10 cellular contexts compared by ENCODE assay signal in genomic region chr10:120978589-120979252, GRCh38.
DNase-seq lines count a peak whose midpoint lies in the region; ATAC-seq and TF ChIP-seq lines count a peak whose summit lies in the region.
"Had no signal": no experiment of that assay in that cellular context is flagged by ENCODE, and none has a peak within 500 bp of the region (broad histone marks: within the 10 kb centered on the region; RNA-seq: fewer than 3 reads in every experiment).

No MANE protein-coding gene starts in this region.

- POLR2A ChIA-PET in Caco-2 (lab: Charles Lee) = interaction anchor here (0.5 to 1.3 kb wide), 4 partner anchors 8 to 101 kb away, joined by 3 to 7 read pairs (median 6); no protein-coding TSS in a partner anchor

- DNase-seq in Caco-2 (peak; percentile 64 to 78), NCI-H82 treated with DMSO at 0.1 percent for 48 hours (lab: John Stamatoyannopoulos, UW; ENCODE audit: unreplicated experiment) (peak; percentile 73), foreskin melanocyte (peak; percentile 14), ovary (no peak), germinal center (ENCODE audit: low spot score) (no peak)
- DNase-seq: dermis blood vessel endothelial cell had no signal

- CTCF ChIA-PET in Caco-2 (lab: Charles Lee) = no interaction called here

- H3K4me1 ChIP-seq in Caco-2 = peaks cover 53% of the 10 kb centered on the region
- peaks cover 5% of the 10 kb centered on the region for H3K4me1 ChIP-seq in ovary (ENCODE audit: insufficient read depth)

- BruUV-seq in Caco-2 (replicated peaks; lab: Mats Ljungman, UMichigan) = no TSS peak

- no peaks in the 10 kb centered on the region for H3K27me3 Mint-ChIP-seq in Caco-2 (ENCODE audit: insufficient read depth, unreplicated experiment)
- peaks cover 60% of the 10 kb centered on the region for H3K27me3 Mint-ChIP-seq in activated T-helper 17 cell treated with anti-CD3 and anti-CD28 coated beads, Interleukin-2, amount 50 U/mL, for 72 hours

- no peaks in the 10 kb centered on the region for H3K36me3 ChIP-seq in Caco-2 (ENCODE audit: control insufficient read depth, insufficient read depth, low read length)
- H3K36me3 ChIP-seq in ovary = no peaks in the 10 kb centered on the region

- no peak overlapping the region for H3K27ac ChIP-seq in ovary

- no peak for TF ChIP-seq POLR2A in ovary (IDR thresholded peaks at IDR 0.05)

- peaks cover 51% of the 10 kb centered on the region for H3K4me1 Mint-ChIP-seq in Caco-2 (ENCODE audit: low read depth, unreplicated experiment)
- no peaks in the 10 kb centered on the region for H3K4me1 Mint-ChIP-seq in activated T-helper 17 cell treated with anti-CD3 and anti-CD28 coated beads, Interleukin-2, amount 50 U/mL, for 72 hours

- ATAC-seq in activated T-helper 17 cell treated with anti-CD3 and anti-CD28 coated beads, Interleukin-2, amount 50 U/mL, for 72 hours (replicated peaks) = no peak
- ATAC-seq in HG02970 (IDR thresholded peaks at IDR 0.05; ENCODE audit: low FRiP score, unreplicated experiment) = no peak
- no peak for ATAC-seq in GM19035 (IDR thresholded peaks at IDR 0.05; ENCODE audit: unreplicated experiment)

- peaks cover 43% of the 10 kb centered on the region for H3K9me3 Mint-ChIP-seq in Caco-2 (ENCODE audit: unreplicated experiment)
- H3K9me3 Mint-ChIP-seq in activated T-helper 17 cell treated with anti-CD3 and anti-CD28 coated beads, Interleukin-2, amount 50 U/mL, for 72 hours = peaks cover 3% of the 10 kb centered on the region

- TF ChIP-seq CTCF in Caco-2 (IDR thresholded peaks at IDR 0.05; ENCODE audit: insufficient read depth in 1 of 2, low read depth in 1 of 2, low read length in 1 of 2, severe bottlenecking in 1 of 2, unreplicated experiment in 1 of 2) = no peak
- no peak for TF ChIP-seq CTCF in ovary (IDR thresholded peaks at IDR 0.05)

- TF ChIP-seq EP300 in ovary (IDR thresholded peaks at IDR 0.05) = no peak

- peak overlapping the region; percentile 83 for H3K4me3 ChIP-seq in Caco-2 (ENCODE audit: low read depth, low read length)
- H3K4me3 ChIP-seq in ovary = peak overlapping the region; percentile 3

- 2 to 4% (median 4%) methylated on average over 15 of the region's 15 CpGs for WGBS in ovary, 3 donors

- H3K27me3 ChIP-seq in Caco-2 (replicated peaks; ENCODE audit: control insufficient read depth, insufficient read depth, low read length) = no peaks in the 10 kb centered on the region
- H3K27me3 ChIP-seq in ovary = no peaks in the 10 kb centered on the region

- intact Hi-C loops in Caco-2 (cut with micrococcal nuclease; ENCODE audit: unreplicated experiment) (loop anchor here (1.0 to 5.0 kb wide), 4 partner anchors 7 to 794 kb away; no protein-coding TSS in a partner anchor), ovary (cut with DNase I) (no loop called here)

- H3K9me3 ChIP-seq in Caco-2 = peaks cover 26% of the 10 kb centered on the region
- H3K9me3 ChIP-seq in ovary = peaks cover 0 to 5% of the 10 kb centered on the region in 2 donors

- H3K36me3 Mint-ChIP-seq in Caco-2 (ENCODE audit: insufficient read depth, unreplicated experiment) = peaks cover 41% of the 10 kb centered on the region
- H3K36me3 Mint-ChIP-seq in activated T-helper 17 cell treated with anti-CD3 and anti-CD28 coated beads, Interleukin-2, amount 50 U/mL, for 72 hours (ENCODE audit: low read depth) = no peaks in the 10 kb centered on the region

- peak overlapping the region; percentile 93 for H3K27ac Mint-ChIP-seq in Caco-2 (ENCODE audit: unreplicated experiment)
- no peak overlapping the region for H3K27ac Mint-ChIP-seq in activated T-helper 17 cell treated with anti-CD3 and anti-CD28 coated beads, Interleukin-2, amount 50 U/mL, for 72 hours
- H3K27ac Mint-ChIP-seq: stimulated activated naive CD8-positive, alpha-beta T cell treated with anti-CD3 and anti-CD28 coated beads, Interleukin-15, Interleukin-2, amounts not matched to agents 100 ng/mL and 50 ng/mL, for 24 hours had no signal

- peak overlapping the region; percentile 82 for H3K4me3 Mint-ChIP-seq in Caco-2 (ENCODE audit: unreplicated experiment)
- no peak overlapping the region for H3K4me3 Mint-ChIP-seq in activated T-helper 17 cell treated with anti-CD3 and anti-CD28 coated beads, Interleukin-2, amount 50 U/mL, for 72 hours

Comparison
In these comparisons a context has a peak if more than half of its experiments do, and no peak if none do; other contexts are left out.
1. DNase-seq: peak in Caco-2 (2 of 2), NCI-H82 treated with DMSO at 0.1 percent for 48 hours (single experiment) and foreskin melanocyte (single experiment); none in ovary (0 of 5) and germinal center (single experiment).